In the genomic region with DNA sequence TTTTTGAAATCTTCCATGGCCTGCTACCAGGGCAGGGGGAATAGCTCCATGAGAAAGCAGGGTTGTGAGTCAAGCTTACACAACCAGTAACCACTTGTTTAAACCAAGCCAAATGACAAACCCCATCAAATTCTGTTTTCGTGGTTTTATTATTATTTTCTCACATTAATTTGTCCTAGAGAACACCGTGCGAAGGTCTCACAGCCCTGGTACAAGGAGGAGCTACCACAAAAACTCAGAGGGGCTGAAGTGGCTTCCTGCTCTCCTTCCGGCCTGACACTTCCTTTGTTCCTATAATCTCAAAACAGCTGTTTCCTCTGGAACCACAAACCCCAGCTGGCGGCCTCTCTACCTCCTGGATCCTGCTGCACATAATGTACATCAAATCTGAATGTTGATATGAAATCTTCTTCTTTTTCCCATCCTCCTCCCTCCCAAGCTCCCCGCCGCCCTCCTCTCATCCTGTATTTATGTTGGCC, we compare ENCODE assay signal across 15 cellular contexts.
A peak's percentile ranks its signal among the peaks of the same experiment; 100 is the strongest.
DNase-seq lines count a peak whose midpoint lies in the region; ATAC-seq and TF ChIP-seq lines count a peak whose summit lies in the region.
"Had no signal": no experiment of that assay in that cellular context is flagged by ENCODE, and none has a peak within 500 bp of the region (broad histone marks: within the 10 kb centered on the region; RNA-seq: fewer than 3 reads in every experiment).

No MANE protein-coding gene starts in this region.

- peak; percentile 42 for DNase-seq in Ammon's horn (ENCODE audit: low spot score)
- peak; percentile 86 for DNase-seq in KBM-7
- DNase-seq in dermis blood vessel endothelial cell = peak; percentile 94
- no peak for DNase-seq in lower lobe of right lung
- no peak for DNase-seq in activated CD8-positive, alpha-beta memory T cell treated with anti-CD3 and anti-CD28 coated beads, Interleukin-2, amount 50 U/mL, for 4 hours
- DNase-seq in NAMALWA (ENCODE audit: low spot score) = no peak
- DNase-seq: activated CD4-positive, alpha-beta T cell treated with anti-CD3 and anti-CD28 coated beads for 1 hour; BE2C; foreskin keratinocyte; GM23248; NCI-H510A; SHP77 treated with DMSO at 0.1 percent for 48 hours had no signal

- no peak overlapping the region for H3K4me3 ChIP-seq in lower lobe of right lung
- H3K4me3 ChIP-seq: GM23248, upper lobe of left lung had no signal

- in situ Hi-C loops in KBM-7 (cut with MboI; ENCODE audit: low pct_unique_long_range_greater_than_20kb, low sequenced_read_pairs) = no loop called here

- H3K27ac ChIP-seq in lower lobe of right lung = no peak overlapping the region
- H3K27ac ChIP-seq: foreskin keratinocyte, GM23248 had no signal

- peak; percentile 26 to 30 for ATAC-seq in lower lobe of right lung
- no peak for ATAC-seq in HG03196 (IDR thresholded peaks at IDR 0.05; ENCODE audit: unreplicated experiment)
- ATAC-seq in HG03521 (IDR thresholded peaks at IDR 0.05; ENCODE audit: unreplicated experiment) = no peak
- ATAC-seq: foreskin keratinocyte had no signal

- intact Hi-C loops in lower lobe of right lung (cut with DNase I) = no loop called here

- H3K9me3 ChIP-seq in lower lobe of right lung = no peaks in the 10 kb centered on the region
- H3K9me3 ChIP-seq: BE2C, upper lobe of left lung had no signal

- TF ChIP-seq CTCF in lower lobe of right lung (IDR thresholded peaks at IDR 0.05) = no peak

- no peaks in the 10 kb centered on the region for H3K27me3 ChIP-seq in lower lobe of right lung (ENCODE audit: low read depth)
- H3K27me3 ChIP-seq: BE2C, foreskin keratinocyte, upper lobe of left lung had no signal

- peaks cover 21% of the 10 kb centered on the region for H3K4me1 ChIP-seq in lower lobe of right lung
- H3K4me1 ChIP-seq: BE2C, foreskin keratinocyte had no signal

- H3K36me3 ChIP-seq in lower lobe of right lung = no peaks in the 10 kb centered on the region
- H3K36me3 ChIP-seq: BE2C, upper lobe of left lung had no signal

Comparison
In these comparisons a context has a peak if more than half of its experiments do, and no peak if none do; other contexts are left out.
1. DNase-seq: peak in Ammon's horn (single experiment), KBM-7 (single experiment) and dermis blood vessel endothelial cell (single experiment); none in lower lobe of right lung (single experiment), activated CD8-positive, alpha-beta memory T cell treated with anti-CD3 and anti-CD28 coated beads, Interleukin-2, amount 50 U/mL, for 4 hours (single experiment) and NAMALWA (single experiment).
2. ATAC-seq: peak in lower lobe of right lung (2 of 2); none in HG03196 (single experiment) and HG03521 (single experiment).